ENCODE assay signal across 24 cellular contexts in the genomic region with DNA sequence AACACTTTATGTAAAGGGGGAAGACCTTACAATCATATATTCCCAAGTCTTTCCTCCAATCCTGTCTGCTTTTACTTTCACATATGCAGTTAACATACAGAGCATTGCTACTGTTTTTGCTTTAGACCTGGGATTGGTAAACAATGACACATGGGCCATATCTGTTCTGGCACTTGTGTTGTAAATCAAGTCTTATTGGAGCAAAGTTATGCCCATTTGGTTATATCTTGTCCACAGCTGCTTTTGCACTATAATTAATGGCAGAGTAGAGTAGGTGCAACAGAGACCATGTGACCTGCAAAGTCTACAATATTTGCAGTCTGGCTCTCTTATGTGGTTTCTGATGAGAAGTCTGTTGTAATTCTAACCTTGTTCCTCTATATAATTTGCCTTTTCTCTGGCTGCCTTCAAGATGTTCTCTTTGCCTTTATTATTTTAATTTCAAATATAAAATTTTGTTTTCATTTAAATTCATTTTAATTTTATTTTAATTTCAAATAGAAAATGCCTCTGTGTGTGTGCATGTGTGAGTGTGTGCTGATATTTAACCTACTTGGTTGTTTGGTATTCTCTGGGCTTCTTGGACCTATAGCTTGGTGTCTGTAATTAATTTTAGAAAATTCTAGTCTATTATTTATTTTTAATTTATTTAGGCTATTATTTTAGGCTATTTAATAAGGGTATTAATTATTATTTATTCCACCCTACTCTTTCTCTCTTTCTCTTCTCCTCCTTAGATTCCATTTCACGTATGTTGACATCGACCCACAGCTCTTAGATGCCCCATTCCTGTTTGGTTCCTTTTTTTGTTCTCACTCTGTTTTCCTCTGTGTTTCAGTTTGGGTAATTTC. TPM values are rescaled to one million over a fixed set of nuclear protein-coding genes. Genes with fewer than 3 reads are reported as not detected.
DNase-seq lines count a peak whose midpoint lies in the region; ATAC-seq and TF ChIP-seq lines count a peak whose summit lies in the region.
"Had no signal": no experiment of that assay in that cellular context is flagged by ENCODE, and none has a peak within 500 bp of the region (broad histone marks: within the 10 kb centered on the region; RNA-seq: fewer than 3 reads in every experiment).

No MANE protein-coding gene starts in this region.

- H3K4me1 ChIP-seq in upper lobe of right lung, result no peaks in the 10 kb centered on the region
- H3K4me1 ChIP-seq: HAP-1 had no signal

- peak; percentile 47 for ATAC-seq in upper lobe of right lung
- no peak for ATAC-seq in activated CD8-positive, alpha-beta T cell treated with anti-CD3 and anti-CD28 coated beads for 36 hours
- ATAC-seq: GM23338, HepG2, PC-3, T-helper 17 cell had no signal

- H3K27me3 Mint-ChIP-seq in activated CD8-positive, alpha-beta T cell treated with anti-CD3 and anti-CD28 coated beads for 36 hours, result peaks cover 3% of the 10 kb centered on the region

- POLR2A ChIA-PET in activated CD8-positive, alpha-beta T cell treated with anti-CD3 and anti-CD28 coated beads for 36 hours (lab: Charles Lee), result interaction anchor here (1.1 kb wide), 1 partner anchor 72 kb away, joined by 3 read pairs; no protein-coding TSS in a partner anchor

- no peaks in the 10 kb centered on the region for H3K36me3 Mint-ChIP-seq in activated CD8-positive, alpha-beta T cell treated with anti-CD3 and anti-CD28 coated beads for 36 hours (ENCODE audit: low read depth)
- H3K36me3 Mint-ChIP-seq: CD4-positive, CD25-positive, alpha-beta regulatory T cell had no signal

- TF ChIP-seq CTCF in upper lobe of right lung (IDR thresholded peaks at IDR 0.05), result no peak
- TF ChIP-seq CTCF in activated CD8-positive, alpha-beta T cell treated with anti-CD3 and anti-CD28 coated beads for 36 hours (IDR thresholded peaks at IDR 0.05), result no peak

- no peaks in the 10 kb centered on the region for H3K9me3 Mint-ChIP-seq in activated CD8-positive, alpha-beta T cell treated with anti-CD3 and anti-CD28 coated beads for 36 hours
- H3K9me3 Mint-ChIP-seq: GM23338 had no signal

- no peak overlapping the region for H3K4me3 ChIP-seq in upper lobe of right lung
- H3K4me3 ChIP-seq: GM23338, HAP-1 had no signal

- no peak overlapping the region for H3K4me3 Mint-ChIP-seq in activated CD8-positive, alpha-beta T cell treated with anti-CD3 and anti-CD28 coated beads for 36 hours
- H3K4me3 Mint-ChIP-seq: GM23338, T-helper 17 cell had no signal

- DNase-seq in SIG-M5 treated with dmso at 0.1 percent for 504 hours (lab: John Stamatoyannopoulos, UW; ENCODE audit: unreplicated experiment) (peak; percentile 34), SIG-M5 (lab: John Stamatoyannopoulos, UW) (no peak), NCI-H69 (lab: John Stamatoyannopoulos, UW) (peak; percentile 2), SKM-1 (lab: John Stamatoyannopoulos, UW; ENCODE audit: unreplicated experiment) (peak; percentile 27), upper lobe of right lung (no peak), GF-D8 (lab: John Stamatoyannopoulos, UW) (no peak), NCI-H1092 (lab: John Stamatoyannopoulos, UW) (no peak)
- DNase-seq in activated CD8-positive, alpha-beta T cell treated with anti-CD3 and anti-CD28 coated beads for 36 hours, result no peak
- DNase-seq: CD4-positive, CD25-positive, alpha-beta regulatory T cell; DMS79 treated with DMSO at 0.1 percent for 48 hours; KBM-7; NCI-H1092 treated with DMSO at 0.1 percent for 48 hours; NCI-H1436 treated with DMSO at 0.1 percent for 48 hours; NCI-H2081 treated with DMSO at 0.1 percent for 48 hours; NCI-H446; NK-92 treated with Interleukin-12 subunit alpha and Interleukin-12 subunit beta, amount 100 ng/mL, for 24 hours; PC-3; SHP77; T-helper 17 cell had no signal

- no peaks in the 10 kb centered on the region for H3K9me3 ChIP-seq in upper lobe of right lung
- H3K9me3 ChIP-seq: HAP-1 had no signal

- peaks cover 4% of the 10 kb centered on the region for H3K27me3 ChIP-seq in upper lobe of right lung

- no peak overlapping the region for H3K27ac ChIP-seq in upper lobe of right lung
- H3K27ac ChIP-seq: HL-60 had no signal

- CTCF ChIA-PET in activated CD8-positive, alpha-beta T cell treated with anti-CD3 and anti-CD28 coated beads for 36 hours (lab: Charles Lee), result interaction anchor here (0.9 to 1.8 kb wide), 6 partner anchors 9 to 50 kb away, joined by 3 to 9 read pairs (median 4); no protein-coding TSS in a partner anchor

- no peak overlapping the region for H3K27ac Mint-ChIP-seq in activated CD8-positive, alpha-beta T cell treated with anti-CD3 and anti-CD28 coated beads for 36 hours
- H3K27ac Mint-ChIP-seq: CD4-positive, CD25-positive, alpha-beta regulatory T cell; GM23338; T-helper 17 cell had no signal

- no peaks in the 10 kb centered on the region for H3K36me3 ChIP-seq in upper lobe of right lung
- H3K36me3 ChIP-seq: HAP-1 had no signal

- H3K4me1 Mint-ChIP-seq in activated CD8-positive, alpha-beta T cell treated with anti-CD3 and anti-CD28 coated beads for 36 hours (ENCODE audit: low read depth), result no peaks in the 10 kb centered on the region

- intact Hi-C loops in upper lobe of right lung (cut with DNase I), result no loop called here
- intact Hi-C loops in activated CD8-positive, alpha-beta T cell treated with anti-CD3 and anti-CD28 coated beads for 36 hours (cut with micrococcal nuclease), result no loop called here

RNA-seq across cellular contexts. Expression of gene LPIN1, which starts 16.8 kb away (rescaled TPM):
- 62.9 TPM for total RNA-seq in upper lobe of right lung
- total RNA-seq in activated CD8-positive, alpha-beta T cell treated with anti-CD3 and anti-CD28 coated beads for 36 hours, result 10 to 100 TPM; 31.9 to 36.5 TPM

RNA-seq across cellular contexts. Expression of gene NTSR2, which starts 59.6 kb away (rescaled TPM):
- total RNA-seq in upper lobe of right lung, result not detected
- total RNA-seq in activated CD8-positive, alpha-beta T cell treated with anti-CD3 and anti-CD28 coated beads for 36 hours, result not detected
- total RNA-seq: CD4-positive, CD25-positive, alpha-beta regulatory T cell; HepG2; HT-29; PC-3; T-helper 17 cell had no signal

Comparison
In these comparisons a context has a peak if more than half of its experiments do, and no peak if none do; other contexts are left out.
1. DNase-seq: peak in SIG-M5 treated with dmso at 0.1 percent for 504 hours (single experiment), NCI-H69 (single experiment) and SKM-1 (single experiment); none in SIG-M5 (single experiment), upper lobe of right lung (single experiment), activated CD8-positive, alpha-beta T cell treated with anti-CD3 and anti-CD28 coated beads for 36 hours (single experiment), GF-D8 (single experiment) and NCI-H1092 (single experiment).